In genomic region chr11:97962758-97963157, GRCh38 we compare ENCODE assay signal across 8 cellular contexts.
"Had no signal": no experiment of that assay in that cellular context is flagged by ENCODE, and none has a peak within 500 bp of the region (broad histone marks: within the 10 kb centered on the region; RNA-seq: fewer than 3 reads in every experiment).

No MANE protein-coding gene starts in this region.

- H3K4me1 ChIP-seq: HAP-1 had no signal

- ATAC-seq: HCT116 had no signal

- H3K4me3 Mint-ChIP-seq: HFFc6, IgD-negative memory B cell had no signal

- H3K27ac ChIP-seq: HL-60 had no signal

- H3K36me3 Mint-ChIP-seq: IgD-negative memory B cell had no signal

- H3K36me3 ChIP-seq: HAP-1 had no signal

- H3K4me1 Mint-ChIP-seq: IgD-negative memory B cell had no signal

- H3K4me3 ChIP-seq: HAP-1 had no signal

- H3K27ac Mint-ChIP-seq: HFFc6, IgD-negative memory B cell had no signal

- H3K9me3 Mint-ChIP-seq: HFFc6 had no signal

- H3K27me3 Mint-ChIP-seq: IgD-negative memory B cell had no signal

- H3K9me3 ChIP-seq: HAP-1 had no signal

- DNase-seq: GOT3, H7, HFFc6, KG1 had no signal
